In the genomic region with DNA sequence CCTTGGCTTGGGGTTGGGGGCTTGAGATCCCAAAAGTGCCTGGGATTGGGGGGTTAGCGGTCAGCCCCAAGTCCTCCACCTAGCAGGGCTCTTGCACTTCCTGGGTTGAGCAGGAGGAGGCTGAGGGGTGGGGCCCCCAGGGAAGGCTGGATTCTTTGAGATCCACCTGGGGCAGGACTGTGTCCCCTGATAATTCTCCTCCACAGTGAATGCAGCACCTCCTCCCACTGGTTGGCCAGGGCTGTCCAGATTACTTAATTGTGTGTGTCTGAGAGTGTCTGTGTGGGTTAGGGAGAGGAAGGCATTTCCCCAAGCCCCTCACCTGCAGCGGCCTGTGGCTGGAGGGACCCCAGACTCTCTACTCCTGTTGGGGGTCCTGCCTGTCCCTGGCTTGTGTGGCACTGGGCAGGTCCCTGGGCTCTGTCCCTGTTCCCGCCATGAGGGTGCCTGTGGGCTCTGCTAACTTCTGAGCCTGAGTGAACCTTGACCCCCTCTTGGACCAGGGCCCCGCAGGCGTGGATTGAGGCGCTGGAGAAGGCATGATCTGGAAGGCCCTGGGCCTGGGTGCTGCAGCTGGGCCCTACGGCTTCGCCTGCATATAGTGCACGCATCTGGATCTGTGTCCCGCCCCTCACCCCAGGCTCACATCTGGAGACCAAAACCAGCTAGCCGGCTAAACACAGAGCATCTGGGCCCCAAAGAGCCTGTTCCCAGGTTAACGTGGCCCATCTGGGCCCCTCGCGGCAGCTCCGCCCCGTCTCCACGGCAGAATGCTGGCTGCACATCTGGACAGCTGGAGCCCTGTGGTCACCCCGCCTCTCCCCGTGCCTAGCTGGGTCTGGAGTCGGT, we compare ENCODE assay signal across 21 cellular contexts. TPM values are rescaled to one million over a fixed set of nuclear protein-coding genes. Genes with fewer than 3 reads are reported as not detected.
A peak's percentile ranks its signal among the peaks of the same experiment; 100 is the strongest.
DNase-seq lines count a peak whose midpoint lies in the region; ATAC-seq, FAIRE-seq and TF ChIP-seq lines count a peak whose summit lies in the region.
"Had no signal": no experiment of that assay in that cellular context is flagged by ENCODE, and none has a peak within 500 bp of the region (broad histone marks: within the 10 kb centered on the region; RNA-seq: fewer than 3 reads in every experiment).

No MANE protein-coding gene starts in this region.

- WGBS in gastroesophageal sphincter (ENCODE audit: low coverage in 1 of 2), 2 donors = no CpG with 5 or more reads among the region's 20 CpGs

- H3K27me3 ChIP-seq in right atrium auricular region (no peaks in the 10 kb centered on the region), gastroesophageal sphincter (no peaks in the 10 kb centered on the region), lower lobe of right lung (ENCODE audit: low read depth) (no peaks in the 10 kb centered on the region)
- no peaks in the 10 kb centered on the region for H3K27me3 ChIP-seq in effector memory CD4-positive, alpha-beta T cell (replicated peaks; ENCODE audit: control insufficient read depth, insufficient read depth, low read length, poor library complexity, severe bottlenecking)

- H3K27ac ChIP-seq in right atrium auricular region (peak overlapping the region in 1 of 2 donors; percentile 8), gastroesophageal sphincter (peak overlapping the region in 2 of 4 donors; percentile 20 to 72), lower lobe of right lung (peak overlapping the region; percentile 24)
- no peak overlapping the region for H3K27ac ChIP-seq in effector memory CD4-positive, alpha-beta T cell (ENCODE audit: insufficient read depth, low read length, poor library complexity, severe bottlenecking)

- TF ChIP-seq EP300 in gastroesophageal sphincter (IDR thresholded peaks at IDR 0.05) = no peak

- H3K36me3 ChIP-seq in right atrium auricular region = no peaks in the 10 kb centered on the region
- no peaks in the 10 kb centered on the region for H3K36me3 ChIP-seq in gastroesophageal sphincter
- no peaks in the 10 kb centered on the region for H3K36me3 ChIP-seq in lower lobe of right lung
- no peaks in the 10 kb centered on the region for H3K36me3 ChIP-seq in effector memory CD4-positive, alpha-beta T cell (ENCODE audit: control insufficient read depth, insufficient read depth, low read length)

- DNase-seq in Right ventricle myocardium superior (peak; percentile 52), right atrium auricular region (ENCODE audit: low spot score) (no peak), lower lobe of right lung (no peak), GM12892 (ENCODE audit: insufficient read length) (no peak), NCI-H510A treated with DMSO at 0.1 percent for 48 hours (lab: John Stamatoyannopoulos, UW) (no peak)
- DNase-seq in effector memory CD4-positive, alpha-beta T cell = no peak
- DNase-seq: activated CD8-positive, alpha-beta T cell treated with anti-CD3 and anti-CD28 coated beads for 36 hours; activated T-cell treated with anti-CD3 and anti-CD28 coated beads, Interleukin-2, amount 50 U/mL, for 48 hours; CD4-positive, alpha-beta memory T cell; GOT3; KBM-7; naive thymus-derived CD8-positive, alpha-beta T cell; NCI-H2029; T-helper 2 cell had no signal

- FAIRE-seq in GM12892 (lab: Jason Lieb, UNC) = no peak
- FAIRE-seq: frontal cortex, GM18507 had no signal

- TF ChIP-seq POLR2A in gastroesophageal sphincter (IDR thresholded peaks at IDR 0.05) (no peak), GM12892 (IDR thresholded peaks at IDR 0.05; ENCODE audit: low read depth, low read length) (no peak)

- H3K9me3 ChIP-seq in right atrium auricular region = no peaks in the 10 kb centered on the region
- H3K9me3 ChIP-seq in gastroesophageal sphincter = no peaks in the 10 kb centered on the region
- no peaks in the 10 kb centered on the region for H3K9me3 ChIP-seq in lower lobe of right lung
- H3K9me3 ChIP-seq in effector memory CD4-positive, alpha-beta T cell (ENCODE audit: control insufficient read depth, low read length) = no peaks in the 10 kb centered on the region

- ATAC-seq in Right ventricle myocardium superior (ENCODE audit: poor library complexity) = peak; percentile 57
- ATAC-seq in gastroesophageal sphincter = peak; percentile 60
- peak; percentile 4 to 15 for ATAC-seq in lower lobe of right lung
- ATAC-seq in GM19455 (IDR thresholded peaks at IDR 0.05; ENCODE audit: unreplicated experiment) = no peak
- ATAC-seq: activated CD8-positive, alpha-beta T cell treated with anti-CD3 and anti-CD28 coated beads for 36 hours; activated naive CD4-positive, alpha-beta T cell treated with anti-CD3 and anti-CD28 coated beads, Interleukin-2, amount 50 U/mL, for 72 hours; naive thymus-derived CD8-positive, alpha-beta T cell; WTC11 had no signal

- H3K4me3 ChIP-seq in right atrium auricular region (no peak overlapping the region), gastroesophageal sphincter (no peak overlapping the region), lower lobe of right lung (no peak overlapping the region)
- H3K4me3 ChIP-seq in effector memory CD4-positive, alpha-beta T cell (ENCODE audit: insufficient read depth, low read depth, low read length, poor library complexity, severe bottlenecking) = no peak overlapping the region

- no peak for TF ChIP-seq CTCF in right atrium auricular region (IDR thresholded peaks at IDR 0.05)
- no peak for TF ChIP-seq CTCF in gastroesophageal sphincter (IDR thresholded peaks at IDR 0.05)
- no peak for TF ChIP-seq CTCF in lower lobe of right lung (IDR thresholded peaks at IDR 0.05)

- H3K4me1 ChIP-seq in right atrium auricular region (peaks cover 0 to 39% of the 10 kb centered on the region in 2 donors), gastroesophageal sphincter (peaks cover 0 to 40% (median 31%) of the 10 kb centered on the region in 3 donors), lower lobe of right lung (peaks cover 36% of the 10 kb centered on the region)
- H3K4me1 ChIP-seq in effector memory CD4-positive, alpha-beta T cell (ENCODE audit: control insufficient read depth, insufficient read depth, low read length, poor library complexity, severe bottlenecking) = no peaks in the 10 kb centered on the region

- intact Hi-C loops in Right ventricle myocardium superior (cut with DNase I) (no loop called here), lower lobe of right lung (cut with DNase I) (no loop called here)

RNA-seq across cellular contexts. Expression of a gene that starts 10.4 kb away (rescaled TPM):
- total RNA-seq in Right ventricle myocardium superior (not detected), right atrium auricular region (not detected), gastroesophageal sphincter (not detected), lower lobe of right lung (not detected)
- polyA plus RNA-seq in GM12892 (2012; ENCODE audit: missing spikeins) = not detected
- total RNA-seq: activated CD8-positive, alpha-beta T cell treated with anti-CD3 and anti-CD28 coated beads for 36 hours; activated naive CD4-positive, alpha-beta T cell treated with anti-CD3 and anti-CD28 coated beads, Interleukin-2, amount 50 U/mL, for 72 hours; CD4-positive, alpha-beta memory T cell; frontal cortex; naive thymus-derived CD8-positive, alpha-beta T cell; NCI-H460 had no signal
- polyA plus RNA-seq: CD4-positive, alpha-beta memory T cell; naive thymus-derived CD8-positive, alpha-beta T cell had no signal

RNA-seq across cellular contexts. Expression of a gene that starts 29.1 kb away (rescaled TPM):
- total RNA-seq in Right ventricle myocardium superior = 0.43 TPM
- under 1 TPM in 1 of 2 donors, not detected in 1; 0.39 TPM for total RNA-seq in right atrium auricular region
- total RNA-seq in gastroesophageal sphincter = 1 to 10 TPM in 3 of 4 donors, under 1 TPM in 1; 0.93 to 7.8 (median 3.5) TPM
- 4.0 TPM for total RNA-seq in lower lobe of right lung
- not detected for polyA plus RNA-seq in GM12892 (2012; ENCODE audit: missing spikeins)
- total RNA-seq: activated CD8-positive, alpha-beta T cell treated with anti-CD3 and anti-CD28 coated beads for 36 hours had no signal

RNA-seq across cellular contexts. Expression of a gene that starts 40.6 kb away (rescaled TPM):
- 0.11 TPM for total RNA-seq in Right ventricle myocardium superior
- under 1 TPM in 1 of 2 donors, not detected in 1; 0.41 TPM for total RNA-seq in right atrium auricular region
- total RNA-seq in gastroesophageal sphincter = 10 to 100 TPM in 1 of 4 donors, under 1 TPM in 3; 0.54 to 16.8 (median 0.79) TPM
- total RNA-seq in lower lobe of right lung = 116 TPM
- polyA plus RNA-seq in GM12892 (2012; ENCODE audit: missing spikeins) = not detected
- total RNA-seq: CD4-positive, alpha-beta memory T cell; frontal cortex had no signal
